Comparison of ENCODE assay signal across 22 cellular contexts in genomic region chr1:16125483-16125882, GRCh38. TPM values are rescaled to one million over a fixed set of nuclear protein-coding genes. Genes with fewer than 3 reads are reported as not detected.
"Had no signal": no experiment of that assay in that cellular context is flagged by ENCODE, and none has a peak within 500 bp of the region (broad histone marks: within the 10 kb centered on the region; RNA-seq: fewer than 3 reads in every experiment).

No MANE protein-coding gene starts in this region.

- H3K4me3 ChIP-seq: body of pancreas, dorsolateral prefrontal cortex, lung, testis, upper lobe of right lung had no signal

- H3K27ac ChIP-seq: body of pancreas, testis, upper lobe of right lung, WERI-Rb-1 had no signal

- H3K9me3 ChIP-seq: body of pancreas, testis, upper lobe of right lung had no signal

- DNase-seq: activated CD4-positive, alpha-beta T cell treated with anti-CD3 and anti-CD28 coated beads for 1 hour; activated CD4-positive, alpha-beta T cell treated with anti-CD3 and anti-CD28 coated beads, Interleukin-2, amount 50 U/mL, for 4 hours; activated gamma-delta T cell; activated naive CD8-positive, alpha-beta T cell treated with anti-CD3 and anti-CD28 coated beads for 36 hours; amygdala; caudate nucleus; dorsolateral prefrontal cortex; erythroblast; hypothalamus; islet precursor cell; left colon; occipital lobe; small intestine; stimulated activated CD4-positive, alpha-beta T cell treated with anti-CD3 and anti-CD28 coated beads, Interleukin-4, amount 100 ng/mL, for 1 hour; T-helper 2 cell; testis; upper lobe of right lung; WERI-Rb-1 had no signal

- ATAC-seq: body of pancreas, left colon, right cardiac atrium, upper lobe of right lung had no signal

- H3K27me3 ChIP-seq: body of pancreas, testis, upper lobe of right lung had no signal

- H3K36me3 ChIP-seq: WERI-Rb-1 had no signal

RNA-seq across cellular contexts. Expression of gene EPHA2, which starts 30.4 kb away (rescaled TPM):
- total RNA-seq: activated CD8-positive, alpha-beta memory T cell treated with anti-CD3 and anti-CD28 coated beads for 36 hours had no signal

RNA-seq across cellular contexts. Expression of gene FAM131C, which starts 52.0 kb away (rescaled TPM):
- total RNA-seq: left colon, lung, upper lobe of right lung had no signal
- polyA plus RNA-seq: lung had no signal
